ENCODE assay signal across 27 cellular contexts in genomic region chr16:78673157-78673556, GRCh38.
"Had no signal": no experiment of that assay in that cellular context is flagged by ENCODE, and none has a peak within 500 bp of the region (broad histone marks: within the 10 kb centered on the region; RNA-seq: fewer than 3 reads in every experiment).

No MANE protein-coding gene starts in this region.

- H3K27me3 ChIP-seq: brain microvascular endothelial cell, esophagus muscularis mucosa, foreskin keratinocyte, gastrocnemius medialis had no signal

- H3K27ac ChIP-seq: brain microvascular endothelial cell, esophagus muscularis mucosa, foreskin keratinocyte, gastrocnemius medialis had no signal

- H3K9me3 ChIP-seq: esophagus muscularis mucosa, gastrocnemius medialis had no signal

- FAIRE-seq: astrocyte, bronchial epithelial cell, colon had no signal

- H3K4me1 ChIP-seq: foreskin keratinocyte had no signal

- DNase-seq: activated CD4-positive, alpha-beta memory T cell treated with anti-CD3 and anti-CD28 coated beads, Interleukin-2, amount 10 ng/mL, durations not matched to agents 7 days and 5 days; activated CD4-positive, alpha-beta T cell treated with anti-CD3 and anti-CD28 coated beads for 1 hour; activated CD4-positive, alpha-beta T cell treated with anti-CD3 and anti-CD28 coated beads for 4 hours; activated CD4-positive, alpha-beta T cell treated with anti-CD3 and anti-CD28 coated beads, Interleukin-2, amount 10 ng/mL, durations not matched to agents 7 days and 5 days; activated CD4-positive, alpha-beta T cell treated with anti-CD3 and anti-CD28 coated beads, Interleukin-2, amount 50 U/mL, for 4 hours; activated CD8-positive, alpha-beta memory T cell treated with anti-CD3 and anti-CD28 coated beads, Interleukin-2, amount 50 U/mL, for 48 hours; activated gamma-delta T cell; activated naive CD4-positive, alpha-beta T cell; activated naive CD4-positive, alpha-beta T cell treated with anti-CD3 and anti-CD28 coated beads, Interleukin-2, amount 10 ng/mL, durations not matched to agents 7 days and 5 days; activated naive CD8-positive, alpha-beta T cell treated with anti-CD3 and anti-CD28 coated beads, Interleukin-2, amount 10 ng/mL, durations not matched to agents 7 days and 5 days; activated T-cell treated with anti-CD3 and anti-CD28 coated beads for 4 hours; activated T-cell treated with anti-CD3 and anti-CD28 coated beads, Interleukin-2, amount 50 U/mL, for 24 hours; activated T-cell treated with anti-CD3 and anti-CD28 coated beads, Interleukin-2, amount 50 U/mL, for 72 hours; brain microvascular endothelial cell; caudate nucleus; cortex of kidney; dermis blood vessel endothelial cell; effector CD4-positive, alpha-beta T cell; effector memory CD8-positive, alpha-beta T cell; erythroblast; foreskin keratinocyte; gastrocnemius medialis; T-helper 2 cell had no signal

- H3K4me3 ChIP-seq: esophagus muscularis mucosa, gastrocnemius medialis had no signal

- H3K36me3 ChIP-seq: brain microvascular endothelial cell, esophagus muscularis mucosa, gastrocnemius medialis had no signal
